In genomic region chr18:12394428-12394827, GRCh38 we compare ENCODE assay signal across 8 cellular contexts. TPM values are rescaled to one million over a fixed set of nuclear protein-coding genes. Genes with fewer than 3 reads are reported as not detected.
DNase-seq lines count a peak whose midpoint lies in the region; ATAC-seq and TF ChIP-seq lines count a peak whose summit lies in the region.

No MANE protein-coding gene starts in this region.

- TF ChIP-seq POLR2A in heart left ventricle (IDR thresholded peaks at IDR 0.05) = no peak

- DNase-seq in heart left ventricle (no peak), right atrium auricular region (ENCODE audit: low spot score) (no peak), Panc1 (ENCODE audit: low read depth, low spot score) (no peak), fibroblast of mammary gland (ENCODE audit: low read depth) (no peak), type B pancreatic cell (ENCODE audit: extremely low spot score, unreplicated experiment) (no peak), DMS79 (lab: John Stamatoyannopoulos, UW) (no peak), RWPE1 (ENCODE audit: low spot score) (no peak)

- H3K27me3 ChIP-seq in heart left ventricle (peaks cover 0 to 3% (median 0%) of the 10 kb centered on the region in 9 donors), right atrium auricular region (no peaks in the 10 kb centered on the region), Panc1 (ENCODE audit: control insufficient read depth, insufficient read depth, low read length) (no peaks in the 10 kb centered on the region)

- H3K9me3 Mint-ChIP-seq in type B pancreatic cell = no peaks in the 10 kb centered on the region

- H3K27me3 Mint-ChIP-seq in type B pancreatic cell = peaks cover 10% of the 10 kb centered on the region

- 57 to 60% (median 59%) methylated on average over 8 of the region's 8 CpGs for WGBS in heart left ventricle, 4 donors

- TF ChIP-seq CTCF in heart left ventricle (IDR thresholded peaks at IDR 0.05) (peak in 10 of 12 donors; percentile 12 to 38 (median 20)), right atrium auricular region (IDR thresholded peaks at IDR 0.05) (peak in 1 of 2 donors; percentile 43), Panc1 (IDR thresholded peaks at IDR 0.05) (peak; percentile 73), fibroblast of mammary gland (conservative IDR thresholded peaks at IDR 0.05; ENCODE audit: control insufficient read depth, insufficient read depth, low read depth, low read length) (peak; percentile 36), type B pancreatic cell (conservative IDR thresholded peaks at IDR 0.05) (peak; percentile 43), RWPE1 (conservative IDR thresholded peaks at IDR 0.05; ENCODE audit: low read depth) (no peak; the same call in 1 of the 2 replicates)

- H3K27ac ChIP-seq in heart left ventricle = no peak overlapping the region
- no peak overlapping the region for H3K27ac ChIP-seq in right atrium auricular region
- H3K27ac ChIP-seq in Panc1 (ENCODE audit: low read length) = no peak overlapping the region
- no peak overlapping the region for H3K27ac ChIP-seq in RWPE1

- H3K27ac Mint-ChIP-seq in type B pancreatic cell = no peak overlapping the region

- no peaks in the 10 kb centered on the region for H3K36me3 ChIP-seq in heart left ventricle
- no peaks in the 10 kb centered on the region for H3K36me3 ChIP-seq in right atrium auricular region
- H3K36me3 ChIP-seq in Panc1 (ENCODE audit: control insufficient read depth, insufficient read depth, low read length) = no peaks in the 10 kb centered on the region

- no peaks in the 10 kb centered on the region for H3K9me3 ChIP-seq in heart left ventricle
- H3K9me3 ChIP-seq in right atrium auricular region = no peaks in the 10 kb centered on the region
- no peaks in the 10 kb centered on the region for H3K9me3 ChIP-seq in Panc1 (ENCODE audit: control insufficient read depth, insufficient read depth, low read depth, low read length)

- no peak overlapping the region for H3K4me3 ChIP-seq in heart left ventricle
- no peak overlapping the region for H3K4me3 ChIP-seq in right atrium auricular region
- no peak overlapping the region for H3K4me3 ChIP-seq in Panc1 (ENCODE audit: low read depth in 2 of 2, low read length in 2 of 2)
- no peak overlapping the region for H3K4me3 ChIP-seq in fibroblast of mammary gland (ENCODE audit: control insufficient read depth, low read depth, low read length)

- peaks cover 0 to 6% (median 0%) of the 10 kb centered on the region in 12 donors for H3K4me1 ChIP-seq in heart left ventricle
- no peaks in the 10 kb centered on the region for H3K4me1 ChIP-seq in right atrium auricular region
- H3K4me1 ChIP-seq in Panc1 (ENCODE audit: control insufficient read depth, insufficient read depth, low read length) = no peaks in the 10 kb centered on the region; the same call in 1 of the 2 replicates

- intact Hi-C loops in heart left ventricle (cut with DNase I) (loop anchor here in 5 of 10 donors (2.0 to 10.0 kb wide), 5 partner anchors 120 to 543 kb away; no protein-coding TSS in a partner anchor), Panc1 (cut with micrococcal nuclease; ENCODE audit: unreplicated experiment) (no loop called here)

- no peaks in the 10 kb centered on the region for H3K36me3 Mint-ChIP-seq in type B pancreatic cell

- POLR2A ChIA-PET in Panc1 (lab: Charles Lee) (no interaction called here), RWPE1 (lab: Yijun Ruan, JAX; ENCODE audit: low non-redundant PET) (no interaction called here)

- no peak overlapping the region for H3K4me3 Mint-ChIP-seq in type B pancreatic cell

- peak in 1 of 4 donors; percentile 29 for ATAC-seq in heart left ventricle
- peak; percentile 53 for ATAC-seq in Panc1
- no peak for ATAC-seq in HG03139 (IDR thresholded peaks at IDR 0.05; ENCODE audit: unreplicated experiment)

- peaks cover 5% of the 10 kb centered on the region for H3K4me1 Mint-ChIP-seq in type B pancreatic cell (ENCODE audit: unreplicated experiment)

- in situ Hi-C loops in Panc1 (cut with HindIII; ENCODE audit: low pct_unique_long_range_greater_than_20kb, low sequenced_read_pairs) = no loop called here

- BruUV-seq in Panc1 (replicated peaks; lab: Mats Ljungman, UMichigan) = no TSS peak

- CTCF ChIA-PET in Panc1 (lab: Charles Lee) (interaction anchor here (0.7 kb wide), 1 partner anchor 78 kb away, joined by 3 read pairs; no protein-coding TSS in a partner anchor), RWPE1 (lab: Yijun Ruan, JAX) (interaction anchor here (3.1 kb wide), 1 partner anchor 265 kb away, joined by 21 read pairs; no protein-coding TSS in a partner anchor)

RNA-seq across cellular contexts. Expression of gene PRELID3A, which starts 13.3 kb away (rescaled TPM):
- 1 to 10 TPM in 4 of 9 donors, under 1 TPM in 5; 0.31 to 2.4 (median 0.87) TPM for total RNA-seq in heart left ventricle
- 1 to 10 TPM; 1.3 to 2.0 TPM for polyA plus RNA-seq in heart left ventricle
- total RNA-seq in right atrium auricular region = 1 to 10 TPM in 1 of 2 donors, under 1 TPM in 1; 0.98 to 1.3 TPM
- 9.3 TPM for total RNA-seq in Panc1 (2021; ENCODE audit: unreplicated experiment)
- polyA plus RNA-seq in Panc1 (2012; ENCODE audit: insufficient read length) = 8.3 TPM
- 2.6 and 8.2 TPM in 2 replicates for total RNA-seq in type B pancreatic cell (ENCODE audit: low replicate concordance)

RNA-seq across cellular contexts. Expression of gene AFG3L2, which starts 17.4 kb away (rescaled TPM):
- total RNA-seq in heart left ventricle (100 to 1,000 TPM; 107 to 174 (median 142) TPM), right atrium auricular region (10 to 100 TPM; 60.1 to 91.9 TPM), Panc1 (2021; ENCODE audit: unreplicated experiment) (58.0 TPM), type B pancreatic cell (ENCODE audit: low replicate concordance) (56.0 and 62.6 TPM in 2 replicates)
- polyA plus RNA-seq in heart left ventricle = 10 to 100 TPM; 59.9 to 89.4 TPM
- polyA plus RNA-seq in Panc1 (2012; ENCODE audit: insufficient read length) = 32.6 TPM
